ENCODE assay signal across 1 cellular context in the genomic region with DNA sequence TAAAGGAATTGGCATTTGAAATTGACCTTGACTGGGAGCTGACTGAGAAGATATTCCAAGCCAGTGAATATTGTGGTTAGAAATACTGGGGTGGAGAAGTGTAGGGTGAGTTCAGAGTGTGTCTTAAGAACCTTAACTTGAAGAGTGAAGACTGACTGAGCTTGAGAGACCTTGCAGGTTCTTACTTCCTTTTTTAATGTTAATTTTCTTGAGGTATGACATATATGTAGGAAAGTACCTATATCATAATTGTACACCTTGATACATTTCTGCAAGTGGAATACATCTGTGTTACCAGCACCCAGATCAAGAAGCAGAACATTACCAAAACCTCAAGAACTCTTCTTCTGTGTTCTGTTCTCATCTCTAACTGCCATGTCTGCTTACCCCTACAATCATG.
TF ChIP-seq lines count a peak whose summit lies in the region.

No MANE protein-coding gene starts in this region.

TF ChIP-seq in GM12878, 131 proteins besides CTCF, POLR2A, EP300 and RAD21 (continued from another document):
- TF ChIP-seq ATF7 (IDR thresholded peaks at IDR 0.05; ENCODE audit: low read depth) (no peak), ZNF274 (IDR thresholded peaks at IDR 0.05; ENCODE audit: insufficient read depth, insufficient read length) (no peak), RFX5 (IDR thresholded peaks at IDR 0.05; ENCODE audit: low read depth, low read length) (no peak), ZNF622 (IDR thresholded peaks at IDR 0.05) (no peak)
- TF ChIP-seq, protein P1, sequence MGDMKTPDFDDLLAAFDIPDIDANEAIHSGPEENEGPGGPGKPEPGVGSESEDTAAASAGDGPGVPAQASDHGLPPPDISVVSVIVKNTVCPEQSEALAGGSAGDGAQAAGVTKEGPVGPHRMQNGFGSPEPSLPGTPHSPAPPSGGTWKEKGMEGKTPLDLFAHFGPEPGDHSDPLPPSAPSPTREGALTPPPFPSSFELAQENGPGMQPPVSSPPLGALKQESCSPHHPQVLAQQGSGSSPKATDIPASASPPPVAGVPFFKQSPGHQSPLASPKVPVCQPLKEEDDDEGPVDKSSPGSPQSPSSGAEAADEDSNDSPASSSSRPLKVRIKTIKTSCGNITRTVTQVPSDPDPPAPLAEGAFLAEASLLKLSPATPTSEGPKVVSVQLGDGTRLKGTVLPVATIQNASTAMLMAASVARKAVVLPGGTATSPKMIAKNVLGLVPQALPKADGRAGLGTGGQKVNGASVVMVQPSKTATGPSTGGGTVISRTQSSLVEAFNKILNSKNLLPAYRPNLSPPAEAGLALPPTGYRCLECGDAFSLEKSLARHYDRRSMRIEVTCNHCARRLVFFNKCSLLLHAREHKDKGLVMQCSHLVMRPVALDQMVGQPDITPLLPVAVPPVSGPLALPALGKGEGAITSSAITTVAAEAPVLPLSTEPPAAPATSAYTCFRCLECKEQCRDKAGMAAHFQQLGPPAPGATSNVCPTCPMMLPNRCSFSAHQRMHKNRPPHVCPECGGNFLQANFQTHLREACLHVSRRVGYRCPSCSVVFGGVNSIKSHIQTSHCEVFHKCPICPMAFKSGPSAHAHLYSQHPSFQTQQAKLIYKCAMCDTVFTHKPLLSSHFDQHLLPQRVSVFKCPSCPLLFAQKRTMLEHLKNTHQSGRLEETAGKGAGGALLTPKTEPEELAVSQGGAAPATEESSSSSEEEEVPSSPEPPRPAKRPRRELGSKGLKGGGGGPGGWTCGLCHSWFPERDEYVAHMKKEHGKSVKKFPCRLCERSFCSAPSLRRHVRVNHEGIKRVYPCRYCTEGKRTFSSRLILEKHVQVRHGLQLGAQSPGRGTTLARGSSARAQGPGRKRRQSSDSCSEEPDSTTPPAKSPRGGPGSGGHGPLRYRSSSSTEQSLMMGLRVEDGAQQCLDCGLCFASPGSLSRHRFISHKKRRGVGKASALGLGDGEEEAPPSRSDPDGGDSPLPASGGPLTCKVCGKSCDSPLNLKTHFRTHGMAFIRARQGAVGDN (IDR thresholded peaks at IDR 0.05), result no peak
